10 cellular contexts compared by ENCODE assay signal in the genomic region with DNA sequence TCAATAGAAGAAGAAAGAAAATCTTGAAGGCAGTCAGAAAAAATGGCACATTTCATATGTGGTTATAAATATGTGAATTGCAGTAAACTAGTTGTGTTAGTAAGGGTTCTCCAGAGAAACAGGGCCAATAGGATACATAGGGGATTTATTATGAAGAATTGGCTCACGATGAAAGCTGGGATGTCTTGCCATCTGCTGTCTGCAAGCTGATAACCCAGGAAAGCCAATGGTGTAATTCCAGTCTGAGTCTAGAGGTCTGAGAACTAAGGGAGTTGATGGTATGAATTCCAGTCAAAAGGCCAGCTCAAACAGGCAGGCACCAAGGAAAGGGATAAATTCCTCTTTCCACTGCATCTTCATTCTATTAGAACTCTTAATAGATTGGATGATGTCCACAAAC.
DNase-seq lines count a peak whose midpoint lies in the region.
"Had no signal": no experiment of that assay in that cellular context is flagged by ENCODE, and none has a peak within 500 bp of the region (broad histone marks: within the 10 kb centered on the region; RNA-seq: fewer than 3 reads in every experiment).

No MANE protein-coding gene starts in this region.

- DNase-seq in DMS 273 treated with DMSO at 0.1 percent for 48 hours (lab: John Stamatoyannopoulos, UW) (peak; percentile 92), NCI-H2171 treated with DMSO at 0.1 percent for 48 hours (lab: John Stamatoyannopoulos, UW) (peak; percentile 93), NCI-H69 (lab: John Stamatoyannopoulos, UW) (peak; percentile 14), cerebellum (ENCODE audit: low spot score) (peak; percentile 64), DMS79 (lab: John Stamatoyannopoulos, UW) (no peak), NCI-H1048 (lab: John Stamatoyannopoulos, UW) (no peak), CD1c-positive myeloid dendritic cell (ENCODE audit: extremely low spot score) (no peak)
- DNase-seq: ACHN; CD4-positive, alpha-beta T cell; IMR-90 had no signal

Comparison
In these comparisons a context has a peak if more than half of its experiments do, and no peak if none do; other contexts are left out.
1. DNase-seq: peak in DMS 273 treated with DMSO at 0.1 percent for 48 hours (single experiment), NCI-H2171 treated with DMSO at 0.1 percent for 48 hours (single experiment), NCI-H69 (single experiment) and cerebellum (single experiment); none in DMS79 (single experiment), NCI-H1048 (single experiment) and CD1c-positive myeloid dendritic cell (single experiment).